In genomic region chr11:57251491-57252104, GRCh38 we compare ENCODE assay signal across 1 cellular context.
TF ChIP-seq lines count a peak whose summit lies in the region.

No MANE protein-coding gene starts in this region.

TF ChIP-seq in A549, 52 proteins besides CTCF, POLR2A, EP300 and RAD21 (continued from another document):
- no peak for TF ChIP-seq PBX3 (IDR thresholded peaks at IDR 0.05)
- no peak for TF ChIP-seq E2F6 (IDR thresholded peaks at IDR 0.05; ENCODE audit: borderline replicate concordance, low read depth)
